Comparison of ENCODE assay signal across 10 cellular contexts in the genomic region with DNA sequence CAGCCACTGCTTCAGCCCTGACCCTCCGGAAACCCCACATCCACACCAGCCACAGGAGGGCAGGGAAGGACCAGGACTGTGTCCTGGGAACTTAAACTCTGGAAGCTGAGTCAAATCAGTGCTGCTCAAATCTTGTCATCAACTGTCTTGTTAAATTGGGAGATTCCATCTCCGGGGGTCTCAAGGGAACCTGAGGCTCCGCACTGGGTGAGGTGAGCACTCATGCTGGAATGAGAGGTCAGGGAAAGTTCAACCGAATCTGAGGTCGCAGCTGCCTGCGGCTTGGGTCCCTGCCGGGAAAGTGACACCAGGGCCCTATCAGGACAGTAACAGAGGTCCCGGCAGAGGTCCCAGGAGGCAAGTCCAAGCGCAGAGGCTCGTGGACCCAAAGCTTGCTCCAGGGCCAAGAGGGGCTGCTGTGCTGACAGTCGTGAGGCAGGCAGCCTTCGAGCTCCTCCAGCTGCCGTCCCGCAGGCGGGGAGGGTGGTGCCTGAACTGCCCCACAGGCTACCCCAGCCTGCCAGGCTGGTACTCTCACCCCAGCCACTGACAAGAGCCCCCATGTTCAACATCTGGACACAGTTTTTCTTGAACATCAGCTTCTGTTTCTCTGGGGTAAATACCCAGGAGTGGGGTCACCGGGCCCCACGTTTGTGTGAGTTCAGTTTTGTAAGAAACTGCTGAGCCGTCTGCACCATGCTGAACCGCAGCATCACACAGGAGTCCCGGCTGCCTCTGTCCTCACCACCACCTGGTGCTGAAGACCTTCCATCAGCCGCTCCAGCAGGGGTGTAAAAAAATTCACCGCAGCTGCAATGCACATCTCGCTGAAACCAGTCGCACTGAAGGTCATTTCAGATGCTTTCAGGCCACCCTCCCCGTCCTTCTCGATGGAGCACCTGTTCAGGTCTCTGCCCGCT.
A peak's percentile ranks its signal among the peaks of the same experiment; 100 is the strongest.
DNase-seq lines count a peak whose midpoint lies in the region; ATAC-seq and TF ChIP-seq lines count a peak whose summit lies in the region.
"Had no signal": no experiment of that assay in that cellular context is flagged by ENCODE, and none has a peak within 500 bp of the region (broad histone marks: within the 10 kb centered on the region; RNA-seq: fewer than 3 reads in every experiment).

No MANE protein-coding gene starts in this region.

- H3K9me2 ChIP-seq in GM23338 (ENCODE audit: insufficient read depth) = no peaks in the 10 kb centered on the region

- peak in 1 of 2 experiments; percentile 37; a peak in 2 of 4 replicates for TF ChIP-seq CTCF in GM23338 (conservative IDR thresholded peaks at IDR 0.05; ENCODE audit: low read depth in 2 of 2)
- TF ChIP-seq CTCF in astrocyte of the cerebellum (IDR thresholded peaks at IDR 0.05; ENCODE audit: low read depth, low read length, missing control alignments) = peak; percentile 33
- no peak for TF ChIP-seq CTCF in progenitor cell of endocrine pancreas (IDR thresholded peaks at IDR 0.05; ENCODE audit: unreplicated experiment)

- no peak overlapping the region for H2AFZ ChIP-seq in GM23338

- no peaks in the 10 kb centered on the region for H3K36me3 Mint-ChIP-seq in GM23338 (ENCODE audit: low read depth)
- H3K36me3 Mint-ChIP-seq in progenitor cell of endocrine pancreas (ENCODE audit: insufficient read depth) = peaks cover 4% of the 10 kb centered on the region
- no peaks in the 10 kb centered on the region for H3K36me3 Mint-ChIP-seq in stimulated activated memory B cell treated with anti-CD40 and anti-IgM and Interleukin-4, amounts not matched to agents 10 μg/mL and 1 μg/mL and 100 μg/mL, for 72 hours

- in situ Hi-C loops in astrocyte of the cerebellum (cut with HindIII; ENCODE audit: low sequenced_read_pairs) = no loop called here

- no peaks in the 10 kb centered on the region; the same call in 1 of the 2 replicates for H4K20me1 ChIP-seq in GM23338 (replicated peaks; ENCODE audit: insufficient read depth)

- peaks cover 18% of the 10 kb centered on the region for H3K79me2 ChIP-seq in GM23338 (replicated peaks; ENCODE audit: insufficient read depth)

- no peaks in the 10 kb centered on the region for H3K4me1 ChIP-seq in GM23338 (ENCODE audit: insufficient read depth)

- no peak overlapping the region for H3K27ac ChIP-seq in GM23338 (ENCODE audit: low read depth)

- H3K27me3 Mint-ChIP-seq in GM23338 (ENCODE audit: insufficient read depth, low read depth, poor library complexity) (peaks cover 7% of the 10 kb centered on the region), progenitor cell of endocrine pancreas (no peaks in the 10 kb centered on the region)
- H3K27me3 Mint-ChIP-seq in stimulated activated memory B cell treated with anti-CD40 and anti-IgM and Interleukin-4, amounts not matched to agents 10 μg/mL and 1 μg/mL and 100 μg/mL, for 72 hours = peaks cover 56% of the 10 kb centered on the region

- ATAC-seq in GM23338 (peak; percentile 19), left ventricle myocardium superior (peak; percentile 81)
- ATAC-seq in stimulated activated memory B cell treated with anti-CD40 and anti-IgM and Interleukin-4, amounts not matched to agents 10 μg/mL and 1 μg/mL and 100 μg/mL, for 72 hours = no peak
- ATAC-seq: activated CD8-positive, alpha-beta T cell treated with anti-CD3 and anti-CD28 coated beads for 36 hours had no signal

- H3K4me3 ChIP-seq in GM23338 (no peak overlapping the region), astrocyte of the cerebellum (ENCODE audit: low read depth, low read length) (no peak overlapping the region)

- no peaks in the 10 kb centered on the region for H3K9me3 Mint-ChIP-seq in GM23338
- no peaks in the 10 kb centered on the region for H3K9me3 Mint-ChIP-seq in progenitor cell of endocrine pancreas (ENCODE audit: low read depth)
- no peaks in the 10 kb centered on the region for H3K9me3 Mint-ChIP-seq in stimulated activated memory B cell treated with anti-CD40 and anti-IgM and Interleukin-4, amounts not matched to agents 10 μg/mL and 1 μg/mL and 100 μg/mL, for 72 hours
- H3K9me3 Mint-ChIP-seq: activated CD8-positive, alpha-beta T cell treated with anti-CD3 and anti-CD28 coated beads for 36 hours had no signal

- intact Hi-C loops in left ventricle myocardium superior (cut with micrococcal nuclease) = no loop called here

- no peak overlapping the region for H3K4me3 Mint-ChIP-seq in GM23338
- no peak overlapping the region for H3K4me3 Mint-ChIP-seq in progenitor cell of endocrine pancreas (ENCODE audit: low read depth)
- H3K4me3 Mint-ChIP-seq in stimulated activated memory B cell treated with anti-CD40 and anti-IgM and Interleukin-4, amounts not matched to agents 10 μg/mL and 1 μg/mL and 100 μg/mL, for 72 hours = no peak overlapping the region
- H3K4me3 Mint-ChIP-seq: activated CD8-positive, alpha-beta T cell treated with anti-CD3 and anti-CD28 coated beads for 36 hours had no signal

- H3F3A ChIP-seq in GM23338 (replicated peaks; ENCODE audit: low read depth) = no peaks in the 10 kb centered on the region

- no peaks in the 10 kb centered on the region for H3K27me3 ChIP-seq in GM23338 (ENCODE audit: insufficient read depth)

- no peaks in the 10 kb centered on the region for H3K36me3 ChIP-seq in GM23338 (ENCODE audit: insufficient read depth)

- H3K27ac Mint-ChIP-seq in GM23338 = no peak overlapping the region
- H3K27ac Mint-ChIP-seq in progenitor cell of endocrine pancreas = peak overlapping the region; percentile 68
- no peak overlapping the region for H3K27ac Mint-ChIP-seq in stimulated activated memory B cell treated with anti-CD40 and anti-IgM and Interleukin-4, amounts not matched to agents 10 μg/mL and 1 μg/mL and 100 μg/mL, for 72 hours
- H3K27ac Mint-ChIP-seq: activated CD8-positive, alpha-beta T cell treated with anti-CD3 and anti-CD28 coated beads for 36 hours had no signal

- H3K4me1 Mint-ChIP-seq in GM23338 (peaks cover 22% of the 10 kb centered on the region), progenitor cell of endocrine pancreas (ENCODE audit: low read depth) (peaks cover 30% of the 10 kb centered on the region)
- H3K4me1 Mint-ChIP-seq in stimulated activated memory B cell treated with anti-CD40 and anti-IgM and Interleukin-4, amounts not matched to agents 10 μg/mL and 1 μg/mL and 100 μg/mL, for 72 hours = no peaks in the 10 kb centered on the region

- DNase-seq in GM23338 (ENCODE audit: low spot score) = no peak
- DNase-seq in astrocyte of the cerebellum (ENCODE audit: low read depth) = no peak
- DNase-seq in left ventricle myocardium superior = peak; percentile 70
- no peak for DNase-seq in progenitor cell of endocrine pancreas (ENCODE audit: low spot score, unreplicated experiment)
- no peak for DNase-seq in activated CD8-positive, alpha-beta memory T cell treated with anti-CD3 and anti-CD28 coated beads for 24 hours
- no peak for DNase-seq in activated effector memory CD4-positive, alpha-beta T cell treated with anti-CD3 and anti-CD28 coated beads, Interleukin-2, amount 50 U/mL, for 16 hours
- no peak for DNase-seq in amniotic stem cell (lab: John Stamatoyannopoulos, UW)
- DNase-seq: activated CD8-positive, alpha-beta T cell treated with anti-CD3 and anti-CD28 coated beads for 36 hours; DMS153 had no signal

- H3K4me2 ChIP-seq in GM23338 = no peak overlapping the region

TF ChIP-seq in GM23338, 12 proteins besides CTCF, POLR2A, EP300 and RAD21 (continues in another document):
- TF ChIP-seq, protein P1, sequence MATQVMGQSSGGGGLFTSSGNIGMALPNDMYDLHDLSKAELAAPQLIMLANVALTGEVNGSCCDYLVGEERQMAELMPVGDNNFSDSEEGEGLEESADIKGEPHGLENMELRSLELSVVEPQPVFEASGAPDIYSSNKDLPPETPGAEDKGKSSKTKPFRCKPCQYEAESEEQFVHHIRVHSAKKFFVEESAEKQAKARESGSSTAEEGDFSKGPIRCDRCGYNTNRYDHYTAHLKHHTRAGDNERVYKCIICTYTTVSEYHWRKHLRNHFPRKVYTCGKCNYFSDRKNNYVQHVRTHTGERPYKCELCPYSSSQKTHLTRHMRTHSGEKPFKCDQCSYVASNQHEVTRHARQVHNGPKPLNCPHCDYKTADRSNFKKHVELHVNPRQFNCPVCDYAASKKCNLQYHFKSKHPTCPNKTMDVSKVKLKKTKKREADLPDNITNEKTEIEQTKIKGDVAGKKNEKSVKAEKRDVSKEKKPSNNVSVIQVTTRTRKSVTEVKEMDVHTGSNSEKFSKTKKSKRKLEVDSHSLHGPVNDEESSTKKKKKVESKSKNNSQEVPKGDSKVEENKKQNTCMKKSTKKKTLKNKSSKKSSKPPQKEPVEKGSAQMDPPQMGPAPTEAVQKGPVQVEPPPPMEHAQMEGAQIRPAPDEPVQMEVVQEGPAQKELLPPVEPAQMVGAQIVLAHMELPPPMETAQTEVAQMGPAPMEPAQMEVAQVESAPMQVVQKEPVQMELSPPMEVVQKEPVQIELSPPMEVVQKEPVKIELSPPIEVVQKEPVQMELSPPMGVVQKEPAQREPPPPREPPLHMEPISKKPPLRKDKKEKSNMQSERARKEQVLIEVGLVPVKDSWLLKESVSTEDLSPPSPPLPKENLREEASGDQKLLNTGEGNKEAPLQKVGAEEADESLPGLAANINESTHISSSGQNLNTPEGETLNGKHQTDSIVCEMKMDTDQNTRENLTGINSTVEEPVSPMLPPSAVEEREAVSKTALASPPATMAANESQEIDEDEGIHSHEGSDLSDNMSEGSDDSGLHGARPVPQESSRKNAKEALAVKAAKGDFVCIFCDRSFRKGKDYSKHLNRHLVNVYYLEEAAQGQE (IDR thresholded peaks at IDR 0.05; ENCODE audit: unreplicated experiment) = no peak
- TF ChIP-seq NANOG (IDR thresholded peaks at IDR 0.05; ENCODE audit: borderline replicate concordance) (no peak), JUNB (IDR thresholded peaks at IDR 0.05; ENCODE audit: unreplicated experiment) (no peak), ZNF331 (CRISPR knock-in tag; IDR thresholded peaks at IDR 0.05; ENCODE audit: low read depth) (no peak), ZNF114 (CRISPR knock-in tag; IDR thresholded peaks at IDR 0.05) (no peak), ETS1 (IDR thresholded peaks at IDR 0.05) (no peak), STAT1 (IDR thresholded peaks at IDR 0.05; ENCODE audit: unreplicated experiment) (no peak), EZH2phosphoT487 (IDR thresholded peaks at IDR 0.05; ENCODE audit: unreplicated experiment) (no peak)
